18 cellular contexts compared by ENCODE assay signal in genomic region chr1:76826072-76826827, GRCh38. TPM values are rescaled to one million over a fixed set of nuclear protein-coding genes. Genes with fewer than 3 reads are reported as not detected.
A peak's percentile ranks its signal among the peaks of the same experiment; 100 is the strongest.
DNase-seq lines count a peak whose midpoint lies in the region; ATAC-seq, FAIRE-seq and TF ChIP-seq lines count a peak whose summit lies in the region.
"Had no signal": no experiment of that assay in that cellular context is flagged by ENCODE, and none has a peak within 500 bp of the region (broad histone marks: within the 10 kb centered on the region; RNA-seq: fewer than 3 reads in every experiment).

No MANE protein-coding gene starts in this region.

- no peak overlapping the region for H4K91ac ChIP-seq in IMR-90 (ENCODE audit: insufficient read depth, low read depth, low read length)

- no peak overlapping the region for H2BK120ac ChIP-seq in IMR-90 (ENCODE audit: low read depth, low read length)

- H3K9me3 ChIP-seq in IMR-90 (ENCODE audit: control insufficient read depth, insufficient read depth, low read length) (no peaks in the 10 kb centered on the region), K562 (replicated peaks; ENCODE audit: control insufficient read depth, insufficient read depth, low read depth, low read length) (no peaks in the 10 kb centered on the region)
- H3K9me3 ChIP-seq: esophagus squamous epithelium, thyroid gland had no signal

- no peak for ATAC-seq in IMR-90 (ENCODE audit: low read depth)
- no peak for ATAC-seq in K562
- ATAC-seq: left ventricle myocardium superior, natural killer cell had no signal

- FAIRE-seq in K562 (lab: Jason Lieb, UNC): no peak

- H3K4me2 ChIP-seq in IMR-90 (ENCODE audit: low read depth, low read length): no peak overlapping the region
- no peak overlapping the region for H3K4me2 ChIP-seq in K562 (ENCODE audit: insufficient read depth, low read length)

- no peaks in the 10 kb centered on the region for H3K79me1 ChIP-seq in IMR-90 (ENCODE audit: low read depth in 1 of 2, low read length in 2 of 2)

- H2AK9ac ChIP-seq in IMR-90 (replicated peaks; ENCODE audit: low read depth, low read length, poor library complexity): no peak overlapping the region

- in situ Hi-C loops in IMR-90 (cut with MboI; ENCODE audit: low sequenced_read_pairs) (no loop called here), K562 (cut with MboI) (no loop called here)

- intact Hi-C loops in IMR-90 (cut with micrococcal nuclease): no loop called here
- intact Hi-C loops in K562 (cut with micrococcal nuclease): no loop called here

- H3K27ac ChIP-seq in IMR-90 (ENCODE audit: insufficient read depth, low read length) (no peak overlapping the region), K562 (ENCODE audit: extremely low read depth, low read depth, low read length) (no peak overlapping the region)
- H3K27ac ChIP-seq: esophagus squamous epithelium, thyroid gland had no signal

- CTCF ChIA-PET in IMR-90 (lab: Yijun Ruan, JAX): no interaction called here
- CTCF ChIA-PET in K562 (lab: Yijun Ruan, JAX; ENCODE audit: low intra/inter-chr PET ratio): no interaction called here

- no peak overlapping the region for H3K23ac ChIP-seq in IMR-90 (ENCODE audit: low read depth, low read length)

- H4K20me1 ChIP-seq in IMR-90 (ENCODE audit: insufficient read depth, low read length) (no peaks in the 10 kb centered on the region), K562 (replicated peaks; ENCODE audit: control insufficient read depth, insufficient read depth, low read length) (no peaks in the 10 kb centered on the region)

- TF ChIP-seq RAD21 in IMR-90 (IDR thresholded peaks at IDR 0.05; ENCODE audit: low read length) (no peak), K562 (CRISPR knock-in tag; conservative IDR thresholded peaks at IDR 0.05 in 1 of 2, IDR thresholded peaks at IDR 0.05 in 1 of 2) (no peak)

- DNase-seq in AG08396 (ENCODE audit: low spot score) (peak; percentile 9), IMR-90 (peak; percentile 7), K562 (ENCODE audit: extremely low read depth in 1 of 4, low spot score in 3 of 4) (no peak), kidney tubule cell (ENCODE audit: low spot score) (peak; percentile 67), mesenteric fat pad (ENCODE audit: low spot score) (no peak), T-helper 9 cell (no peak), NCI-H1092 treated with DMSO at 0.1 percent for 48 hours (lab: John Stamatoyannopoulos, UW) (no peak), NAMALWA (ENCODE audit: low spot score) (no peak)
- DNase-seq: activated CD4-positive, alpha-beta memory T cell treated with anti-CD3 and anti-CD28 coated beads, Interleukin-2, amount 10 ng/mL, durations not matched to agents 7 days and 5 days; amniotic stem cell; esophagus squamous epithelium; left ventricle myocardium superior; natural killer cell; NCI-H1092; retina; stimulated activated CD4-positive, alpha-beta T cell treated with anti-CD3 and anti-CD28 coated beads, Interleukin-2, amount 100 ng/mL, for 48 hours; stimulated activated CD8-positive, alpha-beta memory T cell treated with anti-CD3 and anti-CD28 coated beads, Interleukin-4, amount 100 ng/mL, for 48 hours; thyroid gland had no signal

- no peaks in the 10 kb centered on the region for H3K79me2 ChIP-seq in K562 (ENCODE audit: control insufficient read depth, insufficient read depth, low read length)

- no peak overlapping the region for H2BK15ac ChIP-seq in IMR-90 (ENCODE audit: low read depth, low read length)

- H3K27me3 ChIP-seq in IMR-90 (ENCODE audit: control insufficient read depth, insufficient read depth, low read length) (no peaks in the 10 kb centered on the region), K562 (ENCODE audit: control insufficient read depth in 2 of 2, insufficient read depth in 2 of 2, low read length in 2 of 2) (no peaks in the 10 kb centered on the region)
- H3K27me3 ChIP-seq: esophagus squamous epithelium, thyroid gland had no signal

- TF ChIP-seq POLR2A in IMR-90 (IDR thresholded peaks at IDR 0.05; ENCODE audit: low read depth, low read length) (no peak), K562 (conservative IDR thresholded peaks at IDR 0.05) (no peak)

- H3K4me3 ChIP-seq in IMR-90 (ENCODE audit: insufficient read depth, low read depth, low read length) (no peak overlapping the region), K562 (no peak overlapping the region)
- H3K4me3 ChIP-seq: esophagus squamous epithelium, thyroid gland had no signal

- no peak overlapping the region for H3K14ac ChIP-seq in IMR-90 (replicated peaks; ENCODE audit: low read depth, low read length)

- no peak overlapping the region for H3K4ac ChIP-seq in IMR-90 (ENCODE audit: low read depth, low read length)

- BruUV-seq in IMR-90 (replicated peaks; lab: Mats Ljungman, UMichigan) (no TSS peak), K562 (replicated peaks; lab: Mats Ljungman, UMichigan) (no TSS peak)

- no peak overlapping the region for H2BK5ac ChIP-seq in IMR-90 (ENCODE audit: low read depth, low read length, poor library complexity, severe bottlenecking)

- H3K9me1 ChIP-seq in IMR-90 (ENCODE audit: insufficient read depth, low read length): no peaks in the 10 kb centered on the region
- H3K9me1 ChIP-seq in K562 (ENCODE audit: control insufficient read depth, insufficient read depth, low read length): no peaks in the 10 kb centered on the region

- POLR2A ChIA-PET in IMR-90 (lab: Charles Lee; ENCODE audit: unreplicated experiment): no interaction called here
- POLR2A ChIA-PET in K562 (lab: Yijun Ruan, JAX): no interaction called here

- H2AK5ac ChIP-seq in IMR-90 (ENCODE audit: low read depth, low read length): no peak overlapping the region

- H3K18ac ChIP-seq in IMR-90 (ENCODE audit: low read depth, low read length): no peak overlapping the region

- TF ChIP-seq CTCF in IMR-90 (conservative IDR thresholded peaks at IDR 0.05; ENCODE audit: low read depth, low read length) (no peak), K562 (IDR thresholded peaks at IDR 0.05 in 2 of 3, conservative IDR thresholded peaks at IDR 0.05 in 1 of 3; ENCODE audit: insufficient read depth in 2 of 3, low read depth in 1 of 3, low read length in 3 of 3) (no peak)

- H3K9ac ChIP-seq in IMR-90 (ENCODE audit: low read depth, low read length) (no peak overlapping the region), K562 (ENCODE audit: insufficient read depth in 1 of 2, low read depth in 2 of 2, low read length in 2 of 2) (no peak overlapping the region)

- no peak overlapping the region for H4K8ac ChIP-seq in IMR-90 (ENCODE audit: low read depth in 2 of 2, low read length in 2 of 2)

- no CpG with 5 or more reads among the region's 4 CpGs for WGBS in IMR-90 (ENCODE audit: extremely low coverage in 2 of 2, insufficient read length in 1 of 2), 2 experiments
- 0% methylated on average over 4 of the region's 4 CpGs for WGBS in K562 (ENCODE audit: insufficient coverage, low coverage, missing lambda C conversion rate)

- TF ChIP-seq EP300 in K562 (IDR thresholded peaks at IDR 0.05; ENCODE audit: low read length): no peak

- H4K5ac ChIP-seq in IMR-90 (ENCODE audit: low read depth, low read length): no peak overlapping the region

- H2AFZ ChIP-seq in IMR-90 (replicated peaks; ENCODE audit: low read length, poor library complexity): no peak overlapping the region
- H2AFZ ChIP-seq in K562 (ENCODE audit: low read depth, low read length): no peak overlapping the region

- H3K36me3 ChIP-seq in IMR-90 (ENCODE audit: control insufficient read depth, insufficient read depth, low read length) (no peaks in the 10 kb centered on the region), K562 (ENCODE audit: control insufficient read depth, insufficient read depth, low read length) (no peaks in the 10 kb centered on the region)
- H3K36me3 ChIP-seq: esophagus squamous epithelium, thyroid gland had no signal

- no peak overlapping the region for H2BK20ac ChIP-seq in IMR-90 (ENCODE audit: low read depth, low read length)

- H3K56ac ChIP-seq in IMR-90 (ENCODE audit: extremely low read depth, insufficient read depth, low read length): no peak overlapping the region

- dilution Hi-C loops in IMR-90 (cut with HindIII; ENCODE audit: low sequenced_read_pairs, unreplicated experiment): no loop called here

- H3K4me1 ChIP-seq in IMR-90 (ENCODE audit: control insufficient read depth, insufficient read depth, low read length) (no peaks in the 10 kb centered on the region), K562 (replicated peaks in 1 of 2; ENCODE audit: control insufficient read depth in 2 of 2, insufficient read depth in 2 of 2, low read length in 2 of 2) (no peaks in the 10 kb centered on the region)
- H3K4me1 ChIP-seq: esophagus squamous epithelium had no signal

TF ChIP-seq in IMR-90, 13 proteins besides CTCF, POLR2A, EP300 and RAD21 (continues in another document):
- TF ChIP-seq MAFK (IDR thresholded peaks at IDR 0.05; ENCODE audit: low read depth, low read length): no peak
- TF ChIP-seq NFE2L2 (IDR thresholded peaks at IDR 0.05; ENCODE audit: low read depth, low read length): no peak
- TF ChIP-seq MAZ (IDR thresholded peaks at IDR 0.05; ENCODE audit: borderline replicate concordance, low read depth, low read length): no peak

TF ChIP-seq in K562, 482 proteins besides CTCF, POLR2A, EP300 and RAD21 (continues in another document):
- TF ChIP-seq PHB (CRISPR knock-in tag; IDR thresholded peaks at IDR 0.05) (no peak), ZNF316 (IDR thresholded peaks at IDR 0.05) (peak; percentile 20; the same call in 1 of the 2 replicates), TSC22D4 (tag; IDR thresholded peaks at IDR 0.05) (no peak)

RNA-seq across cellular contexts. Expression of gene ST6GALNAC5, which starts 41.0 kb away (rescaled TPM):
- total RNA-seq in IMR-90 (2012; rRNA removed): 2.8 and 3.4 TPM in 2 replicates
- 3.7 and 4.0 TPM in 2 replicates for polyA plus RNA-seq in IMR-90 (2012; rRNA removed)
- polyA plus RNA-seq in IMR-90 (2012; cell fraction: cytosol; rRNA removed): 3.1 and 5.7 TPM in 2 replicates
- polyA plus RNA-seq in IMR-90 (2012; cell fraction: nucleus; rRNA removed; ENCODE audit: low replicate concordance): 2.8 and 3.9 TPM in 2 replicates
- total RNA-seq in K562 (2011; cell fraction: chromatin; rRNA removed; ENCODE audit: low replicate concordance): 0.33 TPM in 1 of 2 replicates, not detected in the other
- total RNA-seq in K562 (2011; cell fraction: nucleolus; rRNA removed): not detected in 2 replicates
- not detected in 2 replicates for total RNA-seq in K562 (2011; cell fraction: nucleoplasm; rRNA removed)
- not detected in 2 replicates for total RNA-seq in K562 (2014; rRNA removed)
- not detected in 2 replicates for total RNA-seq in K562 (2014; rRNA removed; fragmentation: Illumina TruSeq; extraction: Trizol)
- not detected in 2 replicates for total RNA-seq in K562 (2015; rRNA removed; fragmentation: Illumina TruSeq; extraction: Trizol)
- total RNA-seq in K562 (2021): 0.04 TPM in 1 of 2 replicates, not detected in the other
- 0.14 TPM in 1 of 2 replicates, not detected in the other for polyA plus RNA-seq in K562 (2011; rRNA removed)
- 0.27 TPM in 1 of 2 replicates, not detected in the other for polyA plus RNA-seq in K562 (2011; cell fraction: cytosol; rRNA removed)
- polyA plus RNA-seq in K562 (2011; cell fraction: nucleus; rRNA removed): not detected in 2 replicates
- 0.12 TPM in 1 of 2 replicates, not detected in the other for polyA plus RNA-seq in K562 (2012)
- polyA plus RNA-seq in K562 (2014; fragmentation: Illumina TruSeq; extraction: Trizol): not detected in 2 replicates
- polyA plus RNA-seq in K562 (2014; fragmentation: Nextera tagmentation; extraction: Ambion mirVana): not detected
- not detected in 2 replicates for polyA plus RNA-seq in K562 (2014; rRNA removed)
- polyA minus RNA-seq in K562 (2011; rRNA and poly(A)+ RNA removed): 0.18 TPM in 1 of 2 replicates, not detected in the other
- not detected in 2 replicates for polyA minus RNA-seq in K562 (2011; cell fraction: cytosol; rRNA and poly(A)+ RNA removed)
- not detected in 2 replicates for polyA minus RNA-seq in K562 (2011; cell fraction: nucleus; rRNA and poly(A)+ RNA removed)
- 0.58 TPM for total RNA-seq in mesenteric fat pad
- total RNA-seq: activated CD4-positive, alpha-beta memory T cell treated with anti-CD3 and anti-CD28 coated beads, Interleukin-2, amount 10 ng/mL, durations not matched to agents 7 days and 5 days; natural killer cell had no signal

Comparison
In these comparisons a context has a peak if more than half of its experiments do, and no peak if none do; other contexts are left out.
1. DNase-seq: peak in AG08396 (single experiment), IMR-90 (single experiment) and kidney tubule cell (single experiment); none in K562 (0 of 4), mesenteric fat pad (single experiment), T-helper 9 cell (single experiment), NCI-H1092 treated with DMSO at 0.1 percent for 48 hours (single experiment) and NAMALWA (single experiment).